In genomic region chr3:13846238-13846637, GRCh38 we compare ENCODE assay signal across 35 cellular contexts. TPM values are rescaled to one million over a fixed set of nuclear protein-coding genes. Genes with fewer than 3 reads are reported as not detected.
"Had no signal": no experiment of that assay in that cellular context is flagged by ENCODE, and none has a peak within 500 bp of the region (broad histone marks: within the 10 kb centered on the region; RNA-seq: fewer than 3 reads in every experiment).

No MANE protein-coding gene starts in this region.

- H3K36me3 ChIP-seq: adrenal gland, esophagus muscularis mucosa, gastrocnemius medialis, heart right ventricle, WERI-Rb-1 had no signal

- ATAC-seq: activated CD4-positive, CD25-positive, alpha-beta regulatory T cell treated with anti-CD3 and anti-CD28 coated beads, Interleukin-2, amount 50 U/mL, for 24 hours; activated CD8-positive, alpha-beta T cell treated with anti-CD3 and anti-CD28 coated beads for 36 hours; activated naive CD8-positive, alpha-beta T cell treated with anti-CD3 and anti-CD28 coated beads, Interleukin-2, amount 50 U/mL, for 24 hours; activated T-cell treated with anti-CD3 and anti-CD28 coated beads, Interleukin-2, amount 50 U/mL, for 4 hours; body of pancreas; effector memory CD8-positive, alpha-beta T cell; foreskin keratinocyte; gastrocnemius medialis; heart right ventricle; T-helper 17 cell had no signal

- FAIRE-seq: colon had no signal

- H3K27ac ChIP-seq: adrenal gland, body of pancreas, esophagus muscularis mucosa, foreskin keratinocyte, gastrocnemius medialis, heart right ventricle, WERI-Rb-1 had no signal

- H3K9me3 Mint-ChIP-seq: activated B cell treated with CpG ODN at 0.5 μM for 24 hours; activated CD8-positive, alpha-beta T cell treated with anti-CD3 and anti-CD28 coated beads for 36 hours; activated naive CD4-positive, alpha-beta T cell treated with anti-CD3 and anti-CD28 coated beads for 36 hours; activated naive CD4-positive, alpha-beta T cell treated with anti-CD3 and anti-CD28 coated beads, Interleukin-2, amount 50 U/mL, for 24 hours; activated naive CD8-positive, alpha-beta T cell treated with anti-CD3 and anti-CD28 coated beads for 36 hours; activated naive CD8-positive, alpha-beta T cell treated with anti-CD3 and anti-CD28 coated beads, Interleukin-2, amount 50 U/mL, for 24 hours; activated T-cell treated with anti-CD3 and anti-CD28 coated beads, Interleukin-2, amount 50 U/mL, for 4 hours; activated T-helper 2 cell treated with anti-CD3 and anti-CD28 coated beads, Interferon-gamma antibody, Interleukin-2, Interleukin-4, amounts not matched to agents 10 μg/mL and 5 μg/mL and 100 μg/mL, durations not matched to agents 14 hours and 24 hours and 36 hours; effector memory CD8-positive, alpha-beta T cell; T-helper 2 cell treated with Interferon-gamma antibody and Interleukin-4, amounts not matched to agents 5 μg/mL and 100 μg/mL, for 36 hours had no signal

- H3K9me3 ChIP-seq: adrenal gland, body of pancreas, gastrocnemius medialis, heart right ventricle had no signal

- H3K4me1 Mint-ChIP-seq: activated B cell treated with CpG ODN at 0.5 μM for 24 hours had no signal

- H3K4me3 Mint-ChIP-seq: activated B cell treated with CpG ODN at 0.5 μM for 24 hours; activated CD8-positive, alpha-beta T cell treated with anti-CD3 and anti-CD28 coated beads for 36 hours; activated naive CD4-positive, alpha-beta T cell treated with anti-CD3 and anti-CD28 coated beads for 36 hours; activated naive CD4-positive, alpha-beta T cell treated with anti-CD3 and anti-CD28 coated beads, Interleukin-2, amount 50 U/mL, for 24 hours; activated naive CD8-positive, alpha-beta T cell treated with anti-CD3 and anti-CD28 coated beads for 36 hours; activated naive CD8-positive, alpha-beta T cell treated with anti-CD3 and anti-CD28 coated beads, Interleukin-2, amount 50 U/mL, for 24 hours; activated T-cell treated with anti-CD3 and anti-CD28 coated beads, Interleukin-2, amount 50 U/mL, for 4 hours; effector memory CD8-positive, alpha-beta T cell; T-helper 17 cell; T-helper 2 cell treated with Interferon-gamma antibody and Interleukin-4, amounts not matched to agents 5 μg/mL and 100 μg/mL, for 36 hours had no signal

- H3K27ac Mint-ChIP-seq: activated B cell treated with CpG ODN at 0.5 μM for 24 hours; activated CD8-positive, alpha-beta T cell treated with anti-CD3 and anti-CD28 coated beads for 36 hours; activated naive CD4-positive, alpha-beta T cell treated with anti-CD3 and anti-CD28 coated beads for 36 hours; activated naive CD4-positive, alpha-beta T cell treated with anti-CD3 and anti-CD28 coated beads, Interleukin-2, amount 50 U/mL, for 24 hours; activated naive CD8-positive, alpha-beta T cell treated with anti-CD3 and anti-CD28 coated beads for 36 hours; activated naive CD8-positive, alpha-beta T cell treated with anti-CD3 and anti-CD28 coated beads, Interleukin-2, amount 50 U/mL, for 24 hours; activated T-helper 2 cell treated with anti-CD3 and anti-CD28 coated beads, Interferon-gamma antibody, Interleukin-2, Interleukin-4, amounts not matched to agents 10 μg/mL and 5 μg/mL and 100 μg/mL, durations not matched to agents 14 hours and 24 hours and 36 hours; effector memory CD8-positive, alpha-beta T cell; T-helper 17 cell; T-helper 2 cell treated with Interferon-gamma antibody and Interleukin-4, amounts not matched to agents 5 μg/mL and 100 μg/mL, for 36 hours had no signal

- H3K4me1 ChIP-seq: adrenal gland, body of pancreas, esophagus muscularis mucosa, gastrocnemius medialis, heart right ventricle had no signal

- H3K36me3 Mint-ChIP-seq: activated naive CD8-positive, alpha-beta T cell treated with anti-CD3 and anti-CD28 coated beads for 36 hours had no signal

- H3K4me3 ChIP-seq: adrenal gland, body of pancreas, esophagus muscularis mucosa, gastrocnemius medialis, heart right ventricle had no signal

- DNase-seq: activated B cell treated with CpG ODN at 0.5 μM for 24 hours; activated CD4-positive, alpha-beta T cell treated with anti-CD3 and anti-CD28 coated beads for 48 hours; activated CD4-positive, alpha-beta T cell treated with anti-CD3 and anti-CD28 coated beads, Interleukin-2, amount 50 U/mL, for 1 hour; activated CD4-positive, alpha-beta T cell treated with anti-CD3 and anti-CD28 coated beads, Interleukin-2, amount 50 U/mL, for 48 hours; activated CD8-positive, alpha-beta memory T cell treated with anti-CD3 and anti-CD28 coated beads for 24 hours; activated CD8-positive, alpha-beta T cell treated with anti-CD3 and anti-CD28 coated beads for 36 hours; activated effector memory CD4-positive, alpha-beta T cell treated with anti-CD3 and anti-CD28 coated beads, Interleukin-2, amount 50 U/mL, for 16 hours; activated naive CD4-positive, alpha-beta T cell treated with anti-CD3 and anti-CD28 coated beads for 36 hours; activated naive CD8-positive, alpha-beta T cell treated with anti-CD3 and anti-CD28 coated beads for 36 hours; activated naive CD8-positive, alpha-beta T cell treated with anti-CD3 and anti-CD28 coated beads, Interleukin-2, amount 50 U/mL, for 24 hours; activated T-cell treated with anti-CD3 and anti-CD28 coated beads, Interleukin-2, amount 50 U/mL, for 4 hours; adrenal gland; amygdala; body of pancreas; caudate nucleus; cortex of kidney; dermis blood vessel endothelial cell; effector CD4-positive, alpha-beta T cell; effector memory CD8-positive, alpha-beta T cell; erythroblast; foreskin keratinocyte; gastrocnemius medialis; glutamatergic neuron; heart right ventricle; T-helper 17 cell; T1000; WERI-Rb-1 had no signal

- H3K27me3 Mint-ChIP-seq: activated CD8-positive, alpha-beta T cell treated with anti-CD3 and anti-CD28 coated beads for 36 hours; activated naive CD4-positive, alpha-beta T cell treated with anti-CD3 and anti-CD28 coated beads, Interleukin-2, amount 50 U/mL, for 24 hours; activated naive CD8-positive, alpha-beta T cell treated with anti-CD3 and anti-CD28 coated beads for 36 hours; activated naive CD8-positive, alpha-beta T cell treated with anti-CD3 and anti-CD28 coated beads, Interleukin-2, amount 50 U/mL, for 24 hours; T-helper 17 cell had no signal

- H3K27me3 ChIP-seq: body of pancreas, foreskin keratinocyte had no signal

RNA-seq across cellular contexts. Expression of gene WNT7A, which starts 33.6 kb away (rescaled TPM):
- total RNA-seq: activated B cell treated with CpG ODN at 0.5 μM for 24 hours; activated T-helper 2 cell treated with anti-CD3 and anti-CD28 coated beads, Interferon-gamma antibody, Interleukin-2, Interleukin-4, amounts not matched to agents 10 μg/mL and 5 μg/mL and 100 μg/mL, durations not matched to agents 14 hours and 24 hours and 36 hours; aorta; chondrocyte; esophagus muscularis mucosa; gastrocnemius medialis; heart right ventricle had no signal
